ENCODE assay signal across 21 cellular contexts in genomic region chr2:215407596-215408264, GRCh38.
"Had no signal": no experiment of that assay in that cellular context is flagged by ENCODE, and none has a peak within 500 bp of the region (broad histone marks: within the 10 kb centered on the region; RNA-seq: fewer than 3 reads in every experiment).

No MANE protein-coding gene starts in this region.

- H3K36me3 ChIP-seq: colonic mucosa, uterus had no signal

- H3K27ac Mint-ChIP-seq: activated CD4-positive, alpha-beta memory T cell treated with anti-CD3 and anti-CD28 coated beads, Interleukin-2, amount 10 ng/mL, durations not matched to agents 7 days and 5 days; activated CD8-positive, alpha-beta memory T cell treated with anti-CD3 and anti-CD28 coated beads, Interleukin-2, amount 10 ng/mL, durations not matched to agents 7 days and 5 days; activated naive CD8-positive, alpha-beta T cell; natural killer cell; WTC11 had no signal

- DNase-seq: activated CD4-positive, alpha-beta memory T cell treated with anti-CD3 and anti-CD28 coated beads, Interleukin-2, amount 10 ng/mL, durations not matched to agents 7 days and 5 days; activated CD4-positive, alpha-beta T cell treated with anti-CD3 and anti-CD28 coated beads for 4 hours; activated CD8-positive, alpha-beta memory T cell treated with anti-CD3 and anti-CD28 coated beads, Interleukin-2, amount 10 ng/mL, durations not matched to agents 7 days and 5 days; amniotic stem cell; body of pancreas; colonic mucosa; erythroblast; hippocampal formation; left cardiac atrium; mesendoderm; natural killer cell; posterior cingulate gyrus; retina; stimulated activated CD4-positive, alpha-beta T cell treated with anti-CD3 and anti-CD28 coated beads, Interleukin-2, amount 100 ng/mL, for 24 hours; stimulated activated naive CD4-positive, alpha-beta T cell treated with Interleukin-2 at 50 U/mL for 16 hours; substantia nigra; T-helper 2 cell; transverse colon; uterus had no signal

- H3K4me3 ChIP-seq: body of pancreas, colonic mucosa, transverse colon, uterus had no signal

- H3K4me1 Mint-ChIP-seq: natural killer cell had no signal

- ATAC-seq: activated CD8-positive, alpha-beta memory T cell treated with anti-CD3 and anti-CD28 coated beads, Interleukin-2, amount 10 ng/mL, durations not matched to agents 7 days and 5 days; body of pancreas; left cardiac atrium; natural killer cell; WTC11 had no signal

- H3K27ac ChIP-seq: body of pancreas, colonic mucosa, transverse colon, uterus had no signal

- H3K27me3 ChIP-seq: body of pancreas, colonic mucosa, transverse colon, uterus had no signal

- H3K9me3 Mint-ChIP-seq: activated CD4-positive, alpha-beta memory T cell treated with anti-CD3 and anti-CD28 coated beads, Interleukin-2, amount 10 ng/mL, durations not matched to agents 7 days and 5 days; natural killer cell; WTC11 had no signal

- H3K36me3 Mint-ChIP-seq: activated CD8-positive, alpha-beta memory T cell treated with anti-CD3 and anti-CD28 coated beads, Interleukin-2, amount 10 ng/mL, durations not matched to agents 7 days and 5 days; activated naive CD8-positive, alpha-beta T cell; natural killer cell had no signal

- H3K4me1 ChIP-seq: body of pancreas, colonic mucosa, transverse colon, uterus had no signal

- H3K9me3 ChIP-seq: body of pancreas, colonic mucosa, transverse colon, uterus had no signal

- H3K4me3 Mint-ChIP-seq: activated CD4-positive, alpha-beta memory T cell treated with anti-CD3 and anti-CD28 coated beads, Interleukin-2, amount 10 ng/mL, durations not matched to agents 7 days and 5 days; activated CD8-positive, alpha-beta memory T cell treated with anti-CD3 and anti-CD28 coated beads, Interleukin-2, amount 10 ng/mL, durations not matched to agents 7 days and 5 days; activated naive CD8-positive, alpha-beta T cell; natural killer cell; WTC11 had no signal
